Comparison of ENCODE assay signal across 1 cellular context in genomic region chr11:57674251-57674650, GRCh38.
TF ChIP-seq lines count a peak whose summit lies in the region.

No MANE protein-coding gene starts in this region.

TF ChIP-seq in GM12891, 5 proteins besides CTCF, POLR2A, EP300 and RAD21:
- TF ChIP-seq POU2F2 (IDR thresholded peaks at IDR 0.05; ENCODE audit: low read depth, low read length) (no peak), SPI1 (IDR thresholded peaks at IDR 0.05; ENCODE audit: low read depth, low read length) (no peak), POLR2AphosphoS5 (IDR thresholded peaks at IDR 0.05; ENCODE audit: low read depth, low read length) (no peak), TAF1 (IDR thresholded peaks at IDR 0.05; ENCODE audit: low read depth, low read length) (no peak)
TF ChIP-seq in GM12891: peak in this region for 0.
